8 cellular contexts compared by ENCODE assay signal in the genomic region with DNA sequence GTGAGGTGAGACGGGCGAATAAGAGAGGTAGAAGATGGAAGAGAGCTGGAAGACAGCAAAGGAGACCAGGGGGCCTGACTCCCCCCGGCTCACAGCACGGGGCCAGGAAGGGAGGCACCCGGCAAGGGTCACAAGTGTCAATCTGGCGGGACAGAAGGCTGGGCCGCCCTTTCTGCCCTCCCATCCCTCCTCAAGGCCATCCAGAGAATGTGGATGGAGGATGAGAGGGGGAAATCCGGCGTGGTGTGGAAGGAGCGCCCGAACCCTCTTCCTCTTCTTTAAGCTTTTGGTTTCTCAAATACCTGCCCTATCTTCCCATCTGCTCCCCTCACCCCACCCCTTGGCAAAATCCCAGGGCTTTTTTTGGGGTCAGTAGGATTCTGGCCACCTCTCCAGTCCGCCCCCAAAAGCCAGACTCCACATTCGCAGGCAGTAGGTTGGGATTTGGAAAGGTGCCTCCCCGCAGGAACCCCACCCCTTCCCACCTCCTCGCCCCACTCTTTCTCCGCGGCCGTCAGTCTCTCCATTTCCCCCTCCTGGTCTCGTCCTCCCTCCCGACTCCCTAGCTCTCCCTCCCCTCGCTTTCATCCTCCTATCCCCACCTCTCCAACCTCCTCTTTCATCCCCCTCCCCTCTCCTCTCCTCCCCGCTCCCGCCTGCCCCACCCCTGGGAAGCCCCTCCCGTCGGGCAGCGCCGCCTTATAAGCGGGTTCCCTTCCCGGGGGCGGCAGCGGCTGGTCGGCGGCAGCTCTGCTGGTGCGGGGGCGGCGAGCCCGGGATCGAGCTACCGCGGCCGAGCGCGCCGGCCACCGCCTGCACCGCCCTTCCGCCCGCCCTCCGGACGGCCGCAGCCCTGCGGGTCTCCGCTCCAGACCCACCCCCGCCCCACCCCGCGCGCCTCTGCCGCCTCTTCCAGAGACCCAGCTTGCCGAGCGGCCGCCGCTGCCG. TPM values are rescaled to one million over a fixed set of nuclear protein-coding genes. Genes with fewer than 3 reads are reported as not detected.
A peak's percentile ranks its signal among the peaks of the same experiment; 100 is the strongest.
DNase-seq lines count a peak whose midpoint lies in the region; ATAC-seq and TF ChIP-seq lines count a peak whose summit lies in the region.

A gene with protein sequence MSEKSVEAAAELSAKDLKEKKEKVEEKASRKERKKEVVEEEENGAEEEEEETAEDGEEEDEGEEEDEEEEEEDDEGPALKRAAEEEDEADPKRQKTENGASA (plus strand): TSS at position 730 of the 948 bp plus-strand sequence. CDS start 343 bp downstream, outside the sequence.

- H3K27me3 ChIP-seq in esophagus (ENCODE audit: control insufficient read depth in 1 of 2, insufficient read depth in 2 of 2, low read length in 2 of 2) (no peaks in the 10 kb centered on the region), mucosa of rectum (ENCODE audit: control insufficient read depth in 2 of 2, insufficient read depth in 2 of 2, low read length in 2 of 2) (no peaks in the 10 kb centered on the region), upper lobe of left lung (no peaks in the 10 kb centered on the region)

- ATAC-seq in upper lobe of left lung (ENCODE audit: low FRiP score in 2 of 2) = peak; percentile 45 to 66

- H3K27ac ChIP-seq in VCaP = peak within 1 kb of the TSS; percentile 97
- H3K27ac ChIP-seq in esophagus (ENCODE audit: low read depth in 2 of 2, low read length in 1 of 2) = peak within 1 kb of the TSS; percentile 92 to 96
- H3K27ac ChIP-seq in mucosa of rectum (ENCODE audit: low read depth in 2 of 2, low read length in 2 of 2) = peak within 1 kb of the TSS; percentile 78 to 81
- H3K27ac ChIP-seq in upper lobe of left lung = peak within 1 kb of the TSS; percentile 85 to 99 (median 86)

- TF ChIP-seq POLR2A in upper lobe of left lung (IDR thresholded peaks at IDR 0.05) = peak in 2 of 4 donors; percentile 50 to 81

- H3K36me3 ChIP-seq in esophagus (ENCODE audit: control insufficient read depth in 2 of 2, insufficient read depth in 2 of 2, low read length in 1 of 2) = peaks cover 0 to 7% of the 10 kb centered on the region in 2 donors
- H3K36me3 ChIP-seq in mucosa of rectum (ENCODE audit: control insufficient read depth in 2 of 2, insufficient read depth in 2 of 2, low read length in 2 of 2) = no peaks in the 10 kb centered on the region
- peaks cover 0 to 17% (median 14%) of the 10 kb centered on the region in 4 donors for H3K36me3 ChIP-seq in upper lobe of left lung

- TF ChIP-seq EP300 in upper lobe of left lung (IDR thresholded peaks at IDR 0.05) = no peak

- H3K4me1 ChIP-seq in esophagus (ENCODE audit: control insufficient read depth in 2 of 2, insufficient read depth in 2 of 2, low read length in 1 of 2) (peaks cover 2 to 20% of the 10 kb centered on the region in 2 donors), mucosa of rectum (ENCODE audit: control insufficient read depth in 2 of 2, insufficient read depth in 2 of 2, low read length in 2 of 2) (peaks cover 36 to 37% of the 10 kb centered on the region in 2 donors), upper lobe of left lung (peaks cover 51 to 63% (median 54%) of the 10 kb centered on the region in 4 donors)

- WGBS in esophagus, 2 donors = 3% methylated on average over 38 to 63 of the region's 63 CpGs
- 3 to 4% methylated on average over 23 to 29 of the region's 63 CpGs for WGBS in upper lobe of left lung, 2 donors

- H3K9ac ChIP-seq in mucosa of rectum (ENCODE audit: low read depth in 1 of 2, low read length in 2 of 2) = peak within 1 kb of the TSS; percentile 70 to 74

- DNase-seq in SIG-M5 treated with dmso at 0.1 percent for 504 hours (lab: John Stamatoyannopoulos, UW; ENCODE audit: unreplicated experiment) (peak; percentile 39), SIG-M5 (lab: John Stamatoyannopoulos, UW) (no peak), HFF-Myc (ENCODE audit: extremely low read depth, low read depth) (peak; percentile 83), NCI-H187 treated with DMSO at 0.1 percent for 48 hours (lab: John Stamatoyannopoulos, UW) (peak; percentile 88), upper lobe of left lung (peak; percentile 74 to 94)

- TF ChIP-seq CTCF in HFF-Myc (IDR thresholded peaks at IDR 0.05; ENCODE audit: low read depth, low read length, missing control alignments) (no peak), VCaP (conservative IDR thresholded peaks at IDR 0.05) (no peak), upper lobe of left lung (IDR thresholded peaks at IDR 0.05) (no peak)

- H3K9me3 ChIP-seq in esophagus (ENCODE audit: control insufficient read depth in 2 of 2, insufficient read depth in 1 of 2, low read depth in 1 of 2, low read length in 1 of 2) (no peaks in the 10 kb centered on the region), mucosa of rectum (ENCODE audit: control insufficient read depth in 2 of 2, low read length in 2 of 2) (no peaks in the 10 kb centered on the region), upper lobe of left lung (no peaks in the 10 kb centered on the region)

- peak within 1 kb of the TSS; percentile 93 for H3K4me3 ChIP-seq in HFF-Myc (replicated peaks; ENCODE audit: low read depth, low read length)
- peak within 1 kb of the TSS; percentile 62 to 88 for H3K4me3 ChIP-seq in esophagus (ENCODE audit: low read depth in 1 of 2, low read length in 2 of 2)
- peak within 1 kb of the TSS; percentile 81 to 84 for H3K4me3 ChIP-seq in mucosa of rectum (ENCODE audit: low read length in 2 of 2)
- peak within 1 kb of the TSS; percentile 54 to 92 (median 72) for H3K4me3 ChIP-seq in upper lobe of left lung

RNA-seq across cellular contexts. Expression of the gene that starts here (rescaled TPM):
- polyA plus RNA-seq in esophagus = 100 to 1,000 TPM; 249 to 449 TPM
- total RNA-seq in upper lobe of left lung = 100 to 1,000 TPM; 142 to 463 (median 224) TPM
